ENCODE assay signal across 27 cellular contexts in the genomic region with DNA sequence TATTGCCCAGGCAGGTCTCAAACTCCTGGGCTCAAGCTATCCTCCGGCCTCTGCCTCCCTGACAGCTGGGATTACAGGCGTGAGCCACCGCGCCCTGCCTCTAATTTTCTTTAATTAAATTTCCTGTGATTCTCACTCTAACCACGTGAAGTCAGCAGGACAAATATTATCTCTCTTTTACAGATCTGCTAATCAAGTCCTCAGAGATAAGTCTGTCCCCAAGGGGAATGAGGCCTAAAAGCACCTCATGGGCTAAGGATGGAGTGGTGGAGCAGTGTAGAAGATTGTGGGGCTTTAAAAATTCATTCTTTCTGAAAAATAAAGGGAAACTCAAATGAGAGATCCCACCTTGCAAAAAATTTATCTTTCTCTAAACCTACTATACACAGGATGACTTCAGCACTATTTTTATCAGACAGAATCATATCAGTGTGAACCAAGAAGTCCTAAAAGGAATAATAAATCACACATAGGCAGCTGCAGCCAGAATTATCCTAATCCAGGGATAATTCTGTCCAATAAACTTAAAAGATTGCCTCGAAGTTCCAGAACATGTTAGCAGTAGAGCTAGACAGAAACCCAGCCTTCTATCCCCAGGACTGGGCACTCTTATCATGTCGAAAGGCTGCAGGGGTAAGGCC.
"Had no signal": no experiment of that assay in that cellular context is flagged by ENCODE, and none has a peak within 500 bp of the region (broad histone marks: within the 10 kb centered on the region; RNA-seq: fewer than 3 reads in every experiment).

No MANE protein-coding gene starts in this region.

- H3K27me3 Mint-ChIP-seq: activated naive CD8-positive, alpha-beta T cell; naive thymus-derived CD4-positive, alpha-beta T cell; stimulated activated naive CD8-positive, alpha-beta T cell treated with anti-CD3 and anti-CD28 coated beads, Interleukin-15, Interleukin-2, amounts not matched to agents 100 ng/mL and 50 ng/mL, for 24 hours; type B pancreatic cell had no signal

- H3K36me3 Mint-ChIP-seq: stimulated activated effector memory CD8-positive, alpha-beta T cell treated with anti-CD3 and anti-CD28 coated beads, Interleukin-12 subunit alpha, Interleukin-12 subunit beta, amount 100 ng/mL, for 72 hours had no signal

- ATAC-seq: gastroesophageal sphincter; naive thymus-derived CD4-positive, alpha-beta T cell; psoas muscle; stimulated activated effector memory CD8-positive, alpha-beta T cell treated with anti-CD3 and anti-CD28 coated beads, Interleukin-12 subunit alpha, Interleukin-12 subunit beta, amount 100 ng/mL, for 72 hours had no signal

- H3K79me2 ChIP-seq: hepatocyte, parathyroid adenoma had no signal

- H3K4me3 ChIP-seq: colonic mucosa, gastroesophageal sphincter, hepatocyte, psoas muscle, sigmoid colon, thoracic aorta, uterus had no signal

- H3K9ac ChIP-seq: parathyroid adenoma had no signal

- H3K9me3 ChIP-seq: colonic mucosa, gastroesophageal sphincter, psoas muscle, sigmoid colon, thoracic aorta, uterus had no signal

- H3K4me1 Mint-ChIP-seq: naive thymus-derived CD4-positive, alpha-beta T cell; neural crest cell; stimulated activated effector memory CD8-positive, alpha-beta T cell treated with anti-CD3 and anti-CD28 coated beads, Interleukin-12 subunit alpha, Interleukin-12 subunit beta, amount 100 ng/mL, for 72 hours had no signal

- H3K27ac Mint-ChIP-seq: activated naive CD8-positive, alpha-beta T cell; stimulated activated effector memory CD8-positive, alpha-beta T cell treated with anti-CD3 and anti-CD28 coated beads, Interleukin-12 subunit alpha, Interleukin-12 subunit beta, amount 100 ng/mL, for 72 hours; stimulated activated naive CD8-positive, alpha-beta T cell treated with anti-CD3 and anti-CD28 coated beads, Interleukin-15, Interleukin-2, amounts not matched to agents 100 ng/mL and 50 ng/mL, for 24 hours; type B pancreatic cell had no signal

- H3K4me3 Mint-ChIP-seq: activated naive CD8-positive, alpha-beta T cell; naive thymus-derived CD4-positive, alpha-beta T cell; neural crest cell; stimulated activated effector memory CD8-positive, alpha-beta T cell treated with anti-CD3 and anti-CD28 coated beads, Interleukin-12 subunit alpha, Interleukin-12 subunit beta, amount 100 ng/mL, for 72 hours; stimulated activated naive CD8-positive, alpha-beta T cell treated with anti-CD3 and anti-CD28 coated beads, Interleukin-15, Interleukin-2, amounts not matched to agents 100 ng/mL and 50 ng/mL, for 24 hours; type B pancreatic cell had no signal

- DNase-seq: activated CD4-positive, alpha-beta T cell treated with anti-CD3 and anti-CD28 coated beads for 48 hours; activated CD4-positive, alpha-beta T cell treated with anti-CD3 and anti-CD28 coated beads, Interleukin-2, amount 50 U/mL, for 48 hours; activated CD8-positive, alpha-beta memory T cell treated with anti-CD3 and anti-CD28 coated beads for 24 hours; activated effector memory CD4-positive, alpha-beta T cell treated with Interleukin-2 at 50 U/mL for 16 hours; activated naive CD4-positive, alpha-beta T cell treated with Interleukin-2 at 50 U/mL for 16 hours; anterior cingulate cortex; cerebellar nuclear complex; colonic mucosa; effector CD8-positive, alpha-beta T cell; islet precursor cell; left ventricle myocardium superior; naive thymus-derived CD4-positive, alpha-beta T cell; occipital lobe; psoas muscle; sigmoid colon; small intestine; stimulated activated CD4-positive, alpha-beta T cell treated with anti-CD3 and anti-CD28 coated beads, Interleukin-4, amount 100 ng/mL, for 24 hours; uterus had no signal

- H3K27ac ChIP-seq: colonic mucosa, gastroesophageal sphincter, hepatocyte, parathyroid adenoma, psoas muscle, sigmoid colon, thoracic aorta, uterus had no signal

- H3K9me3 Mint-ChIP-seq: naive thymus-derived CD4-positive, alpha-beta T cell; neural crest cell; stimulated activated effector memory CD8-positive, alpha-beta T cell treated with anti-CD3 and anti-CD28 coated beads, Interleukin-12 subunit alpha, Interleukin-12 subunit beta, amount 100 ng/mL, for 72 hours; stimulated activated naive CD8-positive, alpha-beta T cell treated with anti-CD3 and anti-CD28 coated beads, Interleukin-15, Interleukin-2, amounts not matched to agents 100 ng/mL and 50 ng/mL, for 24 hours; type B pancreatic cell had no signal

- H3K4me2 ChIP-seq: hepatocyte had no signal

- H3K27me3 ChIP-seq: colonic mucosa, gastroesophageal sphincter, hepatocyte, sigmoid colon, uterus had no signal

- H3K36me3 ChIP-seq: colonic mucosa, gastroesophageal sphincter, sigmoid colon, thoracic aorta, uterus had no signal

- H3K4me1 ChIP-seq: colonic mucosa, gastroesophageal sphincter, parathyroid adenoma, psoas muscle, uterus had no signal
